1 cellular context compared by ENCODE assay signal in genomic region chr2:135050132-135050531, GRCh38.
A peak's percentile ranks its signal among the peaks of the same experiment; 100 is the strongest.
TF ChIP-seq lines count a peak whose summit lies in the region.

No MANE protein-coding gene starts in this region.

TF ChIP-seq in HepG2, 621 proteins besides CTCF, POLR2A, EP300 and RAD21 (continued from another document):
- TF ChIP-seq, protein P1, sequence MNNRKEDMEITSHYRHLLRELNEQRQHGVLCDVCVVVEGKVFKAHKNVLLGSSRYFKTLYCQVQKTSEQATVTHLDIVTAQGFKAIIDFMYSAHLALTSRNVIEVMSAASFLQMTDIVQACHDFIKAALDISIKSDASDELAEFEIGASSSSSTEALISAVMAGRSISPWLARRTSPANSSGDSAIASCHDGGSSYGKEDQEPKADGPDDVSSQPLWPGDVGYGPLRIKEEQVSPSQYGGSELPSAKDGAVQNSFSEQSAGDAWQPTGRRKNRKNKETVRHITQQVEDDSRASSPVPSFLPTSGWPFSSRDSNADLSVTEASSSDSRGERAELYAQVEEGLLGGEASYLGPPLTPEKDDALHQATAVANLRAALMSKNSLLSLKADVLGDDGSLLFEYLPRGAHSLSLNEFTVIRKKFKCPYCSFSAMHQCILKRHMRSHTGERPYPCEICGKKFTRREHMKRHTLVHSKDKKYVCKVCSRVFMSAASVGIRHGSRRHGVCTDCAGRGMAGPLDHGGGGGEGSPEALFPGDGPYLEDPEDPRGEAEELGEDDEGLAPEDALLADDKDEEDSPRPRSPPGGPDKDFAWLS (CRISPR knock-in tag; IDR thresholded peaks at IDR 0.05; ENCODE audit: borderline replicate concordance): 0 out of 2 replicates have a peak, but pooled peaks have one; percentile 29
- TF ChIP-seq ATM (IDR thresholded peaks at IDR 0.05; ENCODE audit: borderline replicate concordance) (no peak), RFX5 (IDR thresholded peaks at IDR 0.05; ENCODE audit: low read depth, low read length) (no peak), ZNF678 (CRISPR knock-in tag; IDR thresholded peaks at IDR 0.05) (no peak), NR2F1 (CRISPR knock-in tag; IDR thresholded peaks at IDR 0.05) (no peak), EED (CRISPR knock-in tag; IDR thresholded peaks at IDR 0.05) (no peak), MIER2 (CRISPR knock-in tag; IDR thresholded peaks at IDR 0.05) (no peak)
- TF ChIP-seq, protein P2, sequence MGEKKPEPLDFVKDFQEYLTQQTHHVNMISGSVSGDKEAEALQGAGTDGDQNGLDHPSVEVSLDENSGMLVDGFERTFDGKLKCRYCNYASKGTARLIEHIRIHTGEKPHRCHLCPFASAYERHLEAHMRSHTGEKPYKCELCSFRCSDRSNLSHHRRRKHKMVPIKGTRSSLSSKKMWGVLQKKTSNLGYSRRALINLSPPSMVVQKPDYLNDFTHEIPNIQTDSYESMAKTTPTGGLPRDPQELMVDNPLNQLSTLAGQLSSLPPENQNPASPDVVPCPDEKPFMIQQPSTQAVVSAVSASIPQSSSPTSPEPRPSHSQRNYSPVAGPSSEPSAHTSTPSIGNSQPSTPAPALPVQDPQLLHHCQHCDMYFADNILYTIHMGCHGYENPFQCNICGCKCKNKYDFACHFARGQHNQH (CRISPR knock-in tag; IDR thresholded peaks at IDR 0.05): 0 out of 2 replicates have a peak, but pooled peaks have one; percentile 14
